2 cellular contexts compared by ENCODE assay signal in the genomic region with DNA sequence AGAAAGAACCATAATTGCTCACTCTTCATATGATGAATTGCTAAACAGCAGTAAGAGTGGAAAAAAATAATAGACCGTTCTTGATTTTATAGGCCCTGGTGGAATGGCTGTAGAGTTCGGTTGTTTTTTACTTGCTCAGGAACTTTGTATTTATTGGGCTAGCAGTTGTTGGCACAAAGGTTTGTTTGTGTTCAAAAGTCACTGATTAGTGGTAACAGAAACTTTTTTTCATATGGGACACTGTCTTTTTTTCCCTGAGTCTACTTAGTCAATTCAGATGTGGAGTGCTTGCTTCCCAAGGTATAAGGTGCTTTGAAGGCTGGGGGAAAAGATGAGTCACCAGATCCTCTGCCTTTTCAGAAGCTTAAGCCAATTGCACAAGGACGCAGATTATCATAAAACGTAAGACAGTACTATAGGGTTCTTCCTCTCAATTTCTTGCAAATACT.
A peak's percentile ranks its signal among the peaks of the same experiment; 100 is the strongest.
TF ChIP-seq lines count a peak whose summit lies in the region.

No MANE protein-coding gene starts in this region.

TF ChIP-seq in GM23338, 12 proteins besides CTCF, POLR2A, EP300 and RAD21 (continues in another document):
- TF ChIP-seq, protein P1, sequence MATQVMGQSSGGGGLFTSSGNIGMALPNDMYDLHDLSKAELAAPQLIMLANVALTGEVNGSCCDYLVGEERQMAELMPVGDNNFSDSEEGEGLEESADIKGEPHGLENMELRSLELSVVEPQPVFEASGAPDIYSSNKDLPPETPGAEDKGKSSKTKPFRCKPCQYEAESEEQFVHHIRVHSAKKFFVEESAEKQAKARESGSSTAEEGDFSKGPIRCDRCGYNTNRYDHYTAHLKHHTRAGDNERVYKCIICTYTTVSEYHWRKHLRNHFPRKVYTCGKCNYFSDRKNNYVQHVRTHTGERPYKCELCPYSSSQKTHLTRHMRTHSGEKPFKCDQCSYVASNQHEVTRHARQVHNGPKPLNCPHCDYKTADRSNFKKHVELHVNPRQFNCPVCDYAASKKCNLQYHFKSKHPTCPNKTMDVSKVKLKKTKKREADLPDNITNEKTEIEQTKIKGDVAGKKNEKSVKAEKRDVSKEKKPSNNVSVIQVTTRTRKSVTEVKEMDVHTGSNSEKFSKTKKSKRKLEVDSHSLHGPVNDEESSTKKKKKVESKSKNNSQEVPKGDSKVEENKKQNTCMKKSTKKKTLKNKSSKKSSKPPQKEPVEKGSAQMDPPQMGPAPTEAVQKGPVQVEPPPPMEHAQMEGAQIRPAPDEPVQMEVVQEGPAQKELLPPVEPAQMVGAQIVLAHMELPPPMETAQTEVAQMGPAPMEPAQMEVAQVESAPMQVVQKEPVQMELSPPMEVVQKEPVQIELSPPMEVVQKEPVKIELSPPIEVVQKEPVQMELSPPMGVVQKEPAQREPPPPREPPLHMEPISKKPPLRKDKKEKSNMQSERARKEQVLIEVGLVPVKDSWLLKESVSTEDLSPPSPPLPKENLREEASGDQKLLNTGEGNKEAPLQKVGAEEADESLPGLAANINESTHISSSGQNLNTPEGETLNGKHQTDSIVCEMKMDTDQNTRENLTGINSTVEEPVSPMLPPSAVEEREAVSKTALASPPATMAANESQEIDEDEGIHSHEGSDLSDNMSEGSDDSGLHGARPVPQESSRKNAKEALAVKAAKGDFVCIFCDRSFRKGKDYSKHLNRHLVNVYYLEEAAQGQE (IDR thresholded peaks at IDR 0.05; ENCODE audit: unreplicated experiment) = no peak
- TF ChIP-seq CREB1 (CRISPR knock-in tag; IDR thresholded peaks at IDR 0.05; ENCODE audit: low read depth) (no peak), NANOG (IDR thresholded peaks at IDR 0.05; ENCODE audit: borderline replicate concordance) (no peak), ZNF114 (CRISPR knock-in tag; IDR thresholded peaks at IDR 0.05) (no peak), JUNB (IDR thresholded peaks at IDR 0.05; ENCODE audit: unreplicated experiment) (no peak), POLR2AphosphoS5 (IDR thresholded peaks at IDR 0.05; ENCODE audit: low read depth) (no peak), EZH2phosphoT487 (IDR thresholded peaks at IDR 0.05; ENCODE audit: unreplicated experiment) (no peak), STAT1 (IDR thresholded peaks at IDR 0.05; ENCODE audit: unreplicated experiment) (no peak), ZNF331 (CRISPR knock-in tag; IDR thresholded peaks at IDR 0.05; ENCODE audit: low read depth) (no peak), EZH2 (IDR thresholded peaks at IDR 0.05; ENCODE audit: low read depth, unreplicated experiment) (no peak)
- TF ChIP-seq, protein P2, sequence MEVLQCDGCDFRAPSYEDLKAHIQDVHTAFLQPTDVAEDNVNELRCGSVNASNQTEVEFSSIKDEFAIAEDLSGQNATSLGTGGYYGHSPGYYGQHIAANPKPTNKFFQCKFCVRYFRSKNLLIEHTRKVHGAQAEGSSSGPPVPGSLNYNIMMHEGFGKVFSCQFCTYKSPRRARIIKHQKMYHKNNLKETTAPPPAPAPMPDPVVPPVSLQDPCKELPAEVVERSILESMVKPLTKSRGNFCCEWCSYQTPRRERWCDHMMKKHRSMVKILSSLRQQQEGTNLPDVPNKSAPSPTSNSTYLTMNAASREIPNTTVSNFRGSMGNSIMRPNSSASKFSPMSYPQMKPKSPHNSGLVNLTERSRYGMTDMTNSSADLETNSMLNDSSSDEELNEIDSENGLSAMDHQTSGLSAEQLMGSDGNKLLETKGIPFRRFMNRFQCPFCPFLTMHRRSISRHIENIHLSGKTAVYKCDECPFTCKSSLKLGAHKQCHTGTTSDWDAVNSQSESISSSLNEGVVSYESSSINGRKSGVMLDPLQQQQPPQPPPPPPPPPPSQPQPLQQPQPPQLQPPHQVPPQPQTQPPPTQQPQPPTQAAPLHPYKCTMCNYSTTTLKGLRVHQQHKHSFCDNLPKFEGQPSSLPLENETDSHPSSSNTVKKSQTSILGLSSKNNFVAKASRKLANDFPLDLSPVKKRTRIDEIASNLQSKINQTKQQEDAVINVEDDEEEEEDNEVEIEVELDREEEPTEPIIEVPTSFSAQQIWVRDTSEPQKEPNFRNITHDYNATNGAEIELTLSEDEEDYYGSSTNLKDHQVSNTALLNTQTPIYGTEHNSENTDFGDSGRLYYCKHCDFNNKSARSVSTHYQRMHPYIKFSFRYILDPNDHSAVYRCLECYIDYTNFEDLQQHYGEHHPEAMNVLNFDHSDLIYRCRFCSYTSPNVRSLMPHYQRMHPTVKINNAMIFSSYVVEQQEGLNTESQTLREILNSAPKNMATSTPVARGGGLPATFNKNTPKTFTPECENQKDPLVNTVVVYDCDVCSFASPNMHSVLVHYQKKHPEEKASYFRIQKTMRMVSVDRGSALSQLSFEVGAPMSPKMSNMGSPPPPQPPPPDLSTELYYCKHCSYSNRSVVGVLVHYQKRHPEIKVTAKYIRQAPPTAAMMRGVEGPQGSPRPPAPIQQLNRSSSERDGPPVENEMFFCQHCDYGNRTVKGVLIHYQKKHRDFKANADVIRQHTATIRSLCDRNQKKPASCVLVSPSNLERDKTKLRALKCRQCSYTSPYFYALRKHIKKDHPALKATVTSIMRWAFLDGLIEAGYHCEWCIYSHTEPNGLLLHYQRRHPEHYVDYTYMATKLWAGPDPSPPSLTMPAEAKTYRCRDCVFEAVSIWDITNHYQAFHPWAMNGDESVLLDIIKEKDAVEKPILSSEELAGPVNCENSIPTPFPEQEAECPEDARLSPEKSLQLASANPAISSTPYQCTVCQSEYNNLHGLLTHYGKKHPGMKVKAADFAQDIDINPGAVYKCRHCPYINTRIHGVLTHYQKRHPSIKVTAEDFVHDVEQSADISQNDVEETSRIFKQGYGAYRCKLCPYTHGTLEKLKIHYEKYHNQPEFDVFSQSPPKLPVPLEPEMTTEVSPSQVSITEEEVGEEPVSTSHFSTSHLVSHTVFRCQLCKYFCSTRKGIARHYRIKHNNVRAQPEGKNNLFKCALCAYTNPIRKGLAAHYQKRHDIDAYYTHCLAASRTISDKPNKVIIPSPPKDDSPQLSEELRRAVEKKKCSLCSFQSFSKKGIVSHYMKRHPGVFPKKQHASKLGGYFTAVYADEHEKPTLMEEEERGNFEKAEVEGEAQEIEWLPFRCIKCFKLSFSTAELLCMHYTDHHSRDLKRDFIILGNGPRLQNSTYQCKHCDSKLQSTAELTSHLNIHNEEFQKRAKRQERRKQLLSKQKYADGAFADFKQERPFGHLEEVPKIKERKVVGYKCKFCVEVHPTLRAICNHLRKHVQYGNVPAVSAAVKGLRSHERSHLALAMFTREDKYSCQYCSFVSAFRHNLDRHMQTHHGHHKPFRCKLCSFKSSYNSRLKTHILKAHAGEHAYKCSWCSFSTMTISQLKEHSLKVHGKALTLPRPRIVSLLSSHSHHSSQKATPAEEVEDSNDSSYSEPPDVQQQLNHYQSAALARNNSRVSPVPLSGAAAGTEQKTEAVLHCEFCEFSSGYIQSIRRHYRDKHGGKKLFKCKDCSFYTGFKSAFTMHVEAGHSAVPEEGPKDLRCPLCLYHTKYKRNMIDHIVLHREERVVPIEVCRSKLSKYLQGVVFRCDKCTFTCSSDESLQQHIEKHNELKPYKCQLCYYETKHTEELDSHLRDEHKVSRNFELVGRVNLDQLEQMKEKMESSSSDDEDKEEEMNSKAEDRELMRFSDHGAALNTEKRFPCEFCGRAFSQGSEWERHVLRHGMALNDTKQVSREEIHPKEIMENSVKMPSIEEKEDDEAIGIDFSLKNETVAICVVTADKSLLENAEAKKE (CRISPR knock-in tag; IDR thresholded peaks at IDR 0.05) = no peak

TF ChIP-seq in H1, 55 proteins besides CTCF, POLR2A, EP300 and RAD21 (continued from another document):
- TF ChIP-seq CEBPB (IDR thresholded peaks at IDR 0.05; ENCODE audit: low read depth, low read length) (0 out of 2 replicates have a peak, but pooled peaks have one; percentile 22), SAP30 (IDR thresholded peaks at IDR 0.05; ENCODE audit: insufficient read depth, insufficient replicate concordance, low read length) (no peak), JUND (IDR thresholded peaks at IDR 0.05; ENCODE audit: low read length) (peak; percentile 96)
- TF ChIP-seq, protein P3, sequence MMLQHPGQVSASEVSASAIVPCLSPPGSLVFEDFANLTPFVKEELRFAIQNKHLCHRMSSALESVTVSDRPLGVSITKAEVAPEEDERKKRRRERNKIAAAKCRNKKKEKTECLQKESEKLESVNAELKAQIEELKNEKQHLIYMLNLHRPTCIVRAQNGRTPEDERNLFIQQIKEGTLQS (IDR thresholded peaks at IDR 0.05; ENCODE audit: insufficient read depth, low read depth, low read length) = 0 out of 2 replicates have a peak, but pooled peaks have one; percentile 47
